ENCODE assay signal across 1 cellular context in the genomic region with DNA sequence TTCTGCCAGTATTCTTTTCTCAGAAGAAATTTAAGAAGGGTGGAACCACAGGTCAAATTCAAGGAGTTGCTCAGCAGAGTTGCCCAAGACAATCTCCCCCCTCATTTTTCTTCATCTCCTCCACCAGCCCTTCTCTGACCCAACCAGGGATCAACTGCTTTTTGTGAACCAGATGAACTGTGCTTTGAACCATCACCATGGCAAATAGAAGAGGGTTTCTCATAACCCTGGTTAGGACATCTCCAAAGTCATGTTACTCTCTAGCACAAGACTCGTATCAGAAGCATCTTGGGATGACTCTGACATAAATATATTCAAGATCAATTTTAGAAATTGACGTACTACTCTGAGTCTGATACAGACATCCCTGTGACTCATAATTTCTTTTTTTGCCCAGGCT.
TF ChIP-seq lines count a peak whose summit lies in the region.

No MANE protein-coding gene starts in this region.

TF ChIP-seq in IMR-90, 13 proteins besides CTCF, POLR2A, EP300 and RAD21:
- no peak for TF ChIP-seq NFE2L2 (IDR thresholded peaks at IDR 0.05; ENCODE audit: low read depth, low read length)
- no peak for TF ChIP-seq RFX5 (IDR thresholded peaks at IDR 0.05; ENCODE audit: low read depth, low read length)
- no peak for TF ChIP-seq MXI1 (IDR thresholded peaks at IDR 0.05; ENCODE audit: borderline replicate concordance, low read depth, low read length)
